Comparison of ENCODE assay signal across 24 cellular contexts in the genomic region with DNA sequence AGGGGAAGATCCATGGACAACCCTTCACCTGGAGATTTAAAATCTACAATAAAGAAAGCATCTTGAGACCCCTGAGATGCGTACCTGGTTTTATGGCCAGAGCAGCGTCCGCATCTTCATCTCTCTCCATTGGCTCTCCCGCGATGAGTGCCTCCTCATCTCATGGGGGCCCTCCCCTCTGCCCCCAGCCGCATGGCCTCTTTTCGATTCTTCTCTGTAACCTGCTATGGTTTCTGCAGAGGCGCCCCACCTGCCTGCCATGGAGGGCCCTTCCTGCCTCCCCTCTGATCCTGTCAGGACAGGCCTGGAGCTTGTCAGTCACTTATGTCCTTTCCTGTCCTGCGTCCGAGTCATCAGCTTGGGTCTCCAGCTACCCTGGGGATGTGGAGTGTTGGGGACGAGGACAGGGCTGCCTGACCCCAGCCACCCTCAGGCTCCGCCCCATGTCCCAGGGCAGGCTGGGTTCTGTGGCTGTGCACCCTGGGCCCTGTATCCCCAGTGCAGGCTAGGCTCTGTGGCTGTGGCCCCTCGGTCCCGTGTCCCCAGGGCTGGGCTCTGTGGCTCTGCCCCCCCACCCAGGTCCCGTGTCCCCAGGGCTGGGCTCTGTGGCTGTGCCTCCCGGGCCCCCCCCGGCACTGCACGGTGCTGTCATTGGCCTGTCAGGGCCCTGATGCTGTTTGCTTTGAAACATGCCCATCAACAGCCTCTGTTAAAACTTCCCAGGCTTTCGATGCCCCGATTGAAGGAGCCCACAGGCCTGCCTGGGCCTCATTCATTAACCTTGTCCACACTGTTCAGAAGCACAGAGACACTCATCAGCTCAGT.
DNase-seq lines count a peak whose midpoint lies in the region; ATAC-seq and TF ChIP-seq lines count a peak whose summit lies in the region.
"Had no signal": no experiment of that assay in that cellular context is flagged by ENCODE, and none has a peak within 500 bp of the region (broad histone marks: within the 10 kb centered on the region; RNA-seq: fewer than 3 reads in every experiment).

No MANE protein-coding gene starts in this region.

- H3K27me3 ChIP-seq in right atrium auricular region: no peaks in the 10 kb centered on the region
- H3K27me3 ChIP-seq in osteoblast (ENCODE audit: insufficient read depth, low read length): no peaks in the 10 kb centered on the region
- H3K27me3 ChIP-seq in vagina: no peaks in the 10 kb centered on the region
- H3K27me3 ChIP-seq: brain microvascular endothelial cell, esophagus squamous epithelium, MG63 had no signal

- H3K4me1 ChIP-seq in right atrium auricular region (no peaks in the 10 kb centered on the region), osteoblast (ENCODE audit: insufficient read depth, low read length) (no peaks in the 10 kb centered on the region), vagina (no peaks in the 10 kb centered on the region)
- H3K4me1 ChIP-seq: heart right ventricle had no signal

- no peak for TF ChIP-seq CTCF in right atrium auricular region (IDR thresholded peaks at IDR 0.05)
- no peak for TF ChIP-seq CTCF in osteoblast (IDR thresholded peaks at IDR 0.05; ENCODE audit: extremely low read depth, low read depth, low read length)
- TF ChIP-seq CTCF in vagina (IDR thresholded peaks at IDR 0.05): no peak

- H3K79me2 ChIP-seq in osteoblast (ENCODE audit: insufficient read depth, low read length): no peaks in the 10 kb centered on the region

- H3K9me3 Mint-ChIP-seq in T-helper 2 cell treated with Interferon-gamma antibody and Interleukin-4, amounts not matched to agents 5 μg/mL and 100 μg/mL, for 36 hours: no peaks in the 10 kb centered on the region
- H3K9me3 Mint-ChIP-seq: activated naive CD4-positive, alpha-beta T cell treated with anti-CD3 and anti-CD28 coated beads, Interleukin-2, amount 10 ng/mL, durations not matched to agents 7 days and 5 days; effector memory CD8-positive, alpha-beta T cell; memory B cell; T-helper 1 cell treated with Interleukin-12 subunit alpha and Interleukin-12 subunit beta and Interleukin-4 antibody, amounts not matched to agents 30 μg/mL and 1 μg/mL, for 36 hours had no signal

- DNase-seq in right atrium auricular region (ENCODE audit: low spot score): peak; percentile 23
- no peak for DNase-seq in left cardiac atrium
- DNase-seq in ecto neural progenitor cell (ENCODE audit: low spot score): peak; percentile 40
- DNase-seq in osteoblast (ENCODE audit: insufficient read length, low spot score, missing footprints): peak; percentile 71
- DNase-seq in vagina (ENCODE audit: extremely low spot score in 2 of 2): peak; percentile 49 to 83
- DNase-seq in T-helper 2 cell treated with Interferon-gamma antibody and Interleukin-4, amounts not matched to agents 5 μg/mL and 100 μg/mL, for 36 hours (ENCODE audit: low spot score): no peak
- no peak for DNase-seq in NCI-H69 (lab: John Stamatoyannopoulos, UW)
- no peak for DNase-seq in central memory CD4-positive, alpha-beta T cell
- DNase-seq: activated naive CD4-positive, alpha-beta T cell treated with anti-CD3 and anti-CD28 coated beads, Interleukin-2, amount 10 ng/mL, durations not matched to agents 7 days and 5 days; brain microvascular endothelial cell; COR-L47; effector memory CD8-positive, alpha-beta T cell; esophagus squamous epithelium; foreskin melanocyte; HCEC 1CT; heart right ventricle; KG1; MG63; NCI-H2029; NCI-H774; nucleus accumbens; RPMI8226 had no signal

- no peak for ATAC-seq in left cardiac atrium
- ATAC-seq: effector memory CD8-positive, alpha-beta T cell; heart right ventricle had no signal

- no peaks in the 10 kb centered on the region for H4K20me1 ChIP-seq in osteoblast (ENCODE audit: insufficient read depth, low read length)

- no peak overlapping the region for H3K4me3 Mint-ChIP-seq in T-helper 2 cell treated with Interferon-gamma antibody and Interleukin-4, amounts not matched to agents 5 μg/mL and 100 μg/mL, for 36 hours
- H3K4me3 Mint-ChIP-seq: activated naive CD4-positive, alpha-beta T cell treated with anti-CD3 and anti-CD28 coated beads, Interleukin-2, amount 10 ng/mL, durations not matched to agents 7 days and 5 days; effector memory CD8-positive, alpha-beta T cell; memory B cell; T-helper 1 cell treated with Interleukin-12 subunit alpha and Interleukin-12 subunit beta and Interleukin-4 antibody, amounts not matched to agents 30 μg/mL and 1 μg/mL, for 36 hours had no signal

- H3K4me1 Mint-ChIP-seq in T-helper 2 cell treated with Interferon-gamma antibody and Interleukin-4, amounts not matched to agents 5 μg/mL and 100 μg/mL, for 36 hours (ENCODE audit: low read depth): no peaks in the 10 kb centered on the region

- H3K9me3 ChIP-seq in right atrium auricular region: no peaks in the 10 kb centered on the region
- H3K9me3 ChIP-seq in osteoblast (ENCODE audit: low read depth, low read length): no peaks in the 10 kb centered on the region
- H3K9me3 ChIP-seq in vagina: no peaks in the 10 kb centered on the region
- H3K9me3 ChIP-seq: esophagus squamous epithelium, heart right ventricle, MG63 had no signal

- no peak overlapping the region for H3K27ac Mint-ChIP-seq in T-helper 2 cell treated with Interferon-gamma antibody and Interleukin-4, amounts not matched to agents 5 μg/mL and 100 μg/mL, for 36 hours
- H3K27ac Mint-ChIP-seq: activated naive CD4-positive, alpha-beta T cell treated with anti-CD3 and anti-CD28 coated beads, Interleukin-2, amount 10 ng/mL, durations not matched to agents 7 days and 5 days; effector memory CD8-positive, alpha-beta T cell; memory B cell; T-helper 1 cell treated with Interleukin-12 subunit alpha and Interleukin-12 subunit beta and Interleukin-4 antibody, amounts not matched to agents 30 μg/mL and 1 μg/mL, for 36 hours had no signal

- no peak for TF ChIP-seq POLR2A in vagina (IDR thresholded peaks at IDR 0.05)

- no peaks in the 10 kb centered on the region for H3K36me3 ChIP-seq in right atrium auricular region
- no peaks in the 10 kb centered on the region for H3K36me3 ChIP-seq in osteoblast (ENCODE audit: insufficient read depth, low read length)
- no peaks in the 10 kb centered on the region for H3K36me3 ChIP-seq in vagina
- H3K36me3 ChIP-seq: brain microvascular endothelial cell, esophagus squamous epithelium, heart right ventricle, MG63 had no signal

- no peak overlapping the region for H3K4me2 ChIP-seq in osteoblast (ENCODE audit: insufficient read depth, low read length)

- H3K27me3 Mint-ChIP-seq in T-helper 2 cell treated with Interferon-gamma antibody and Interleukin-4, amounts not matched to agents 5 μg/mL and 100 μg/mL, for 36 hours (ENCODE audit: low read depth): no peaks in the 10 kb centered on the region

- H2AFZ ChIP-seq in osteoblast (ENCODE audit: low read length): no peak overlapping the region

- H3K4me3 ChIP-seq in right atrium auricular region (no peak overlapping the region), osteoblast (ENCODE audit: insufficient read depth, low read length) (no peak overlapping the region), vagina (no peak overlapping the region)
- H3K4me3 ChIP-seq: esophagus squamous epithelium, heart right ventricle, MG63 had no signal

- intact Hi-C loops in left cardiac atrium (cut with DNase I) (no loop called here), vagina (cut with DNase I) (no loop called here)

- H3K27ac ChIP-seq in right atrium auricular region (no peak overlapping the region), osteoblast (ENCODE audit: low read depth, low read length) (no peak overlapping the region), vagina (no peak overlapping the region)
- H3K27ac ChIP-seq: brain microvascular endothelial cell, esophagus squamous epithelium, heart right ventricle had no signal

- no peaks in the 10 kb centered on the region for H3K36me3 Mint-ChIP-seq in T-helper 2 cell treated with Interferon-gamma antibody and Interleukin-4, amounts not matched to agents 5 μg/mL and 100 μg/mL, for 36 hours (ENCODE audit: low read depth)
- H3K36me3 Mint-ChIP-seq: activated naive CD4-positive, alpha-beta T cell treated with anti-CD3 and anti-CD28 coated beads, Interleukin-2, amount 10 ng/mL, durations not matched to agents 7 days and 5 days; memory B cell had no signal

Comparison
In these comparisons a context has a peak if more than half of its experiments do, and no peak if none do; other contexts are left out.
1. DNase-seq: peak in right atrium auricular region (single experiment), ecto neural progenitor cell (single experiment), osteoblast (single experiment) and vagina (2 of 2); none in left cardiac atrium (single experiment), T-helper 2 cell treated with Interferon-gamma antibody and Interleukin-4, amounts not matched to agents 5 μg/mL and 100 μg/mL, for 36 hours (single experiment), NCI-H69 (single experiment) and central memory CD4-positive, alpha-beta T cell (single experiment).